2 cellular contexts compared by ENCODE assay signal in the genomic region with DNA sequence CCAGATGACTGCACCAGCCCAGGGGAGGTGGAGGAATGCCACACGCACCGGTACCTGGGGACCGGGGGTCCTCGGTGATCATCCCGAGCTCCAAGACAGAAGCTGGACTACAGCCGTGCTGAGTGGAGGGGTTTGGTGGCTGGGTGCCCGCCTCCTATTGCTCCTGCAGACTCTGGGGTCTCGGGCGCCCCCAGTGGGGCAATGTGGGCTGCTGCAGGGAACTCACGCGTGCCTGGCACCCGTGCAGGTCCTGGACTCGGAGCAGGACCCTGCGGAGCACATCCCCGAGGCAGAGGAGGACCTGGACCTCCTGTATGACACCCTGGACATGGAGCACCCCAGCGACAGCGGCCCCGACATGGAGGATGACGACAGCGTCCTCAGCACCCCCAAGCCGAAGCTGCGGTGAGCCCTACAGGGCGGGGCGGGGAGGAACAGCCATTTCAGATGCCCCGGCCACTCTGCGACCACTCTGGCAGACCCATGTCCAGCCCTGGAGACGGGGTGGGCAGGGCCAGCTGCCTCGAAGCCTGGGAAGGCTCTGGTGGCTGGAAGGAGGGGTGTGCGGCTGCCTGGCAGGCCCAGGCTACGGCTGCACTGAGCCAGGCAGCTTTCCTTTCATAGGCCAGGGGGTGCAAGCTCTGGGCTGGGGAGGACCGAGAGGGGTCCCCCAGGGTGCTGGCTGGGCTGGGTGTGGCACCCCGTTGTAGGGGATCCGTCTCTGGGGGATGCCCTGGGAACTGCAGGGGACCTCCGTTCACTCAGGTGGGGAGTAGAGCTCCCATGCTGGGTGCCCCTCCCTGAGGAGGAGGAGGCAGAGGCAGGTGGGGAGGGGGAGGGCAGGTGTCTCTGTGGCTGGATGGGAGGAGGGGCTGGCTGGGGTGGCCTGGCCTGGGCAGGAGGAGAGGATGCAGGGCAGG.
TF ChIP-seq lines count a peak whose summit lies in the region.

No MANE protein-coding gene starts in this region.

TF ChIP-seq in HepG2, 621 proteins besides CTCF, POLR2A, EP300 and RAD21:
- no peak for TF ChIP-seq MATR3 (CRISPR knock-in tag; IDR thresholded peaks at IDR 0.05)
- 0 out of 2 replicates have a peak, but pooled peaks have one; percentile 15 for TF ChIP-seq POLR2G (IDR thresholded peaks at IDR 0.05; ENCODE audit: low read depth, low read length)
- peak; percentile 86 for TF ChIP-seq AGO2 (optimal IDR thresholded peaks at IDR 0.05; ENCODE audit: low read depth, low read length)

TF ChIP-seq in HEK293, 187 proteins besides CTCF, POLR2A, EP300 and RAD21:
- TF ChIP-seq ZFHX2 (tag by site-specific recombination; conservative IDR thresholded peaks at IDR 0.05) = no peak
- no peak for TF ChIP-seq ZNF324 (tag by site-specific recombination; IDR thresholded peaks at IDR 0.05)
- TF ChIP-seq ZNF629 (tag by site-specific recombination; IDR thresholded peaks at IDR 0.05) = no peak
- TF ChIP-seq ZXDB (tag by site-specific recombination; IDR thresholded peaks at IDR 0.05) = no peak
- TF ChIP-seq, protein P1, sequence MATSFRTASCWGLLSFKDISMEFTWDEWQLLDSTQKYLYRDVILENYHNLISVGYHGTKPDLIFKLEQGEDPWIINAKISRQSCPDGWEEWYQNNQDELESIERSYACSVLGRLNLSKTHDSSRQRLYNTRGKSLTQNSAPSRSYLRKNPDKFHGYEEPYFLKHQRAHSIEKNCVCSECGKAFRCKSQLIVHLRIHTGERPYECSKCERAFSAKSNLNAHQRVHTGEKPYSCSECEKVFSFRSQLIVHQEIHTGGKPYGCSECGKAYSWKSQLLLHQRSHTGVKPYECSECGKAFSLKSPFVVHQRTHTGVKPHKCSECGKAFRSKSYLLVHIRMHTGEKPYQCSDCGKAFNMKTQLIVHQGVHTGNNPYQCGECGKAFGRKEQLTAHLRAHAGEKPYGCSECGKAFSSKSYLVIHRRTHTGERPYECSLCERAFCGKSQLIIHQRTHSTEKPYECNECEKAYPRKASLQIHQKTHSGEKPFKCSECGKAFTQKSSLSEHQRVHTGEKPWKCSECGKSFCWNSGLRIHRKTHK (tag by site-specific recombination; IDR thresholded peaks at IDR 0.05) = no peak
- peak; percentile 72 for TF ChIP-seq GLIS1 (tag by site-specific recombination; IDR thresholded peaks at IDR 0.05)
- peak; percentile 45; the same call in 1 of the 2 replicates for TF ChIP-seq GLIS2 (tag by site-specific recombination; IDR thresholded peaks at IDR 0.05)
